ENCODE assay signal across 21 cellular contexts in the genomic region with DNA sequence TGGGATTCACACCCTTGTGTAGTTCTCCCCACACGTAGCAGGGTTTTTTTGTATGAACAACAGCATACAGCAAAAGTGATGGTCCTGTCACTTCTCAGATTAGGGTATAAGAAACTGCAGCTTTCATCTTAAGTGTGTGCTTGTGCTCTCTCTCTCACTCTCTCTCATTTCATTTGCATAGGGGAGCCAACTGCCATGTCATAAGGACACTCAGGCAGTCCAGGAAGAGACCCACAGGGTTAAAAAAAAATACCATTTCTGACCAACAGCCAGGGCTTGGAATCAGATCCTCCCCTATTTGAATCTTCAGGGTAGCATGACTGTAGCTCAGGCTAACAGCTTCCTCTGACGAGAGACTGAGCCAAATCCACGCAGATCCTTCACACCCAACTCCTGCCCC.
DNase-seq lines count a peak whose midpoint lies in the region; ATAC-seq, FAIRE-seq and TF ChIP-seq lines count a peak whose summit lies in the region.
"Had no signal": no experiment of that assay in that cellular context is flagged by ENCODE, and none has a peak within 500 bp of the region (broad histone marks: within the 10 kb centered on the region; RNA-seq: fewer than 3 reads in every experiment).

No MANE protein-coding gene starts in this region.

- H3K4me3 ChIP-seq in GM12878 (no peak overlapping the region), BE2C (ENCODE audit: low read depth, low read length) (no peak overlapping the region), lower lobe of right lung (no peak overlapping the region)
- H3K4me3 ChIP-seq: adrenal gland, breast epithelium, colonic mucosa, sigmoid colon, uterus had no signal

- no TSS peak for BruUV-seq in GM12878 (replicated peaks; lab: Mats Ljungman, UMichigan)

- H3K4me1 ChIP-seq in GM12878 (ENCODE audit: control insufficient read depth, insufficient read depth, low read length) (no peaks in the 10 kb centered on the region), BE2C (0 out of 2 replicates have a peak, but pooled peaks cover 3% of the 10 kb centered on the region), lower lobe of right lung (no peaks in the 10 kb centered on the region)
- H3K4me1 ChIP-seq: adrenal gland, breast epithelium, colonic mucosa had no signal

- H3K36me3 ChIP-seq in GM12878 (ENCODE audit: control insufficient read depth in 2 of 2, insufficient read depth in 2 of 2, low read length in 1 of 2) (no peaks in the 10 kb centered on the region), BE2C (no peaks in the 10 kb centered on the region), lower lobe of right lung (no peaks in the 10 kb centered on the region)
- H3K36me3 ChIP-seq: adrenal gland, breast epithelium, colonic mucosa, sigmoid colon, uterus had no signal

- peak; percentile 86 for ATAC-seq in GM18858 (IDR thresholded peaks at IDR 0.05; ENCODE audit: unreplicated experiment)
- peak; percentile 81 for ATAC-seq in GM21526 (IDR thresholded peaks at IDR 0.05; ENCODE audit: low FRiP score, unreplicated experiment)
- ATAC-seq in HG02938 (IDR thresholded peaks at IDR 0.05; ENCODE audit: unreplicated experiment) = peak; percentile 57
- ATAC-seq in GM12878 = peak; percentile 36; the same call in 1 of the 3 replicates
- no peak for ATAC-seq in lower lobe of right lung
- ATAC-seq: HCT116, natural killer cell had no signal

- no peak overlapping the region for H3K4me2 ChIP-seq in GM12878 (ENCODE audit: control insufficient read depth, insufficient read depth)

- CTCF ChIA-PET in GM12878 (lab: Yijun Ruan, JAX) = no interaction called here

- RAD21 ChIA-PET in GM12878 (lab: Charles Lee; ENCODE audit: unreplicated experiment) = no interaction called here

- TF ChIP-seq POLR2A in GM12878 (IDR thresholded peaks at IDR 0.05; ENCODE audit: low read depth, low read length) = no peak

- WGBS in GM12878 (ENCODE audit: insufficient coverage, insufficient replicate concordance, low lambda C conversion rate, missing lambda C conversion rate) = 1% methylated on average over 3 of the region's 3 CpGs

- H2AFZ ChIP-seq in GM12878 (ENCODE audit: control insufficient read depth, low read depth, low read length) = no peak overlapping the region

- no peaks in the 10 kb centered on the region for H3K79me2 ChIP-seq in GM12878 (ENCODE audit: control insufficient read depth, insufficient read depth, low read length)

- no peak for TF ChIP-seq EP300 in GM12878 (IDR thresholded peaks at IDR 0.05; ENCODE audit: borderline replicate concordance in 1 of 2, control insufficient read depth in 1 of 2, low read depth in 2 of 2, low read length in 2 of 2)

- SMC1A ChIA-PET in GM12878 (lab: Charles Lee; ENCODE audit: uncharacterized antibody, unreplicated experiment) = no interaction called here

- no peak overlapping the region for H3K9ac ChIP-seq in GM12878 (ENCODE audit: control insufficient read depth, insufficient read depth, low read length)

- TF ChIP-seq CTCF in GM12878 (IDR thresholded peaks at IDR 0.05 in 2 of 3, conservative IDR thresholded peaks at IDR 0.05 in 1 of 3; ENCODE audit: control insufficient read depth in 2 of 3, extremely low read depth in 1 of 3, insufficient read depth in 1 of 3, low read depth in 3 of 3, low read length in 3 of 3) (no peak), BE2C (IDR thresholded peaks at IDR 0.05; ENCODE audit: low read depth, low read length) (no peak), lower lobe of right lung (IDR thresholded peaks at IDR 0.05) (no peak)

- H3K27ac ChIP-seq in GM12878 (ENCODE audit: control insufficient read depth, insufficient read depth) (no peak overlapping the region), lower lobe of right lung (no peak overlapping the region)
- H3K27ac ChIP-seq: adrenal gland, breast epithelium, C4-2B, colonic mucosa, sigmoid colon, uterus had no signal

- in situ Hi-C loops in GM12878 (cut with MboI) = no loop called here

- no peak for FAIRE-seq in GM12878 (lab: Jason Lieb, UNC)

- H3K9me3 ChIP-seq in GM12878 (replicated peaks; ENCODE audit: control insufficient read depth, insufficient read depth, low read length) (no peaks in the 10 kb centered on the region), BE2C (no peaks in the 10 kb centered on the region), lower lobe of right lung (no peaks in the 10 kb centered on the region)
- H3K9me3 ChIP-seq: adrenal gland, breast epithelium, colonic mucosa, sigmoid colon, uterus had no signal

- POLR2A ChIA-PET in GM12878 (lab: Charles Lee) = no interaction called here

- no peaks in the 10 kb centered on the region for H3K27me3 ChIP-seq in GM12878 (replicated peaks in 1 of 2; ENCODE audit: control insufficient read depth in 2 of 2, insufficient read depth in 2 of 2, low read length in 1 of 2)
- no peaks in the 10 kb centered on the region for H3K27me3 ChIP-seq in BE2C
- no peaks in the 10 kb centered on the region for H3K27me3 ChIP-seq in lower lobe of right lung (ENCODE audit: low read depth)
- H3K27me3 ChIP-seq: adrenal gland, breast epithelium, colonic mucosa, sigmoid colon, uterus had no signal

- DNase-seq in GM12878 (ENCODE audit: low read depth, low spot score) (no peak), occipital lobe (lab: John Stamatoyannopoulos, UW) (no peak), BE2C (no peak), GM19238 (ENCODE audit: insufficient read length, low spot score) (no peak), lower lobe of right lung (no peak)
- DNase-seq: ACHN; activated CD4-positive, alpha-beta memory T cell treated with anti-CD3 and anti-CD28 coated beads for 36 hours; activated CD4-positive, CD25-positive, alpha-beta regulatory T cell; adrenal gland; colonic mucosa; natural killer cell; NCI-H1105 treated with DMSO at 0.1 percent for 48 hours; NCI-H510A; sigmoid colon; uterus had no signal

- no peaks in the 10 kb centered on the region for H4K20me1 ChIP-seq in GM12878 (ENCODE audit: control insufficient read depth, insufficient read depth)

- no peak for TF ChIP-seq RAD21 in GM12878 (IDR thresholded peaks at IDR 0.05; ENCODE audit: insufficient read depth, low read depth, low read length)

- intact Hi-C loops in GM12878 (cut with micrococcal nuclease; ENCODE audit: unreplicated experiment) = no loop called here
- intact Hi-C loops in lower lobe of right lung (cut with DNase I) = no loop called here

TF ChIP-seq in GM12878, 131 proteins besides CTCF, POLR2A, EP300 and RAD21 (continues in another document):
- TF ChIP-seq SREBF2 (IDR thresholded peaks at IDR 0.05; ENCODE audit: low read length) = no peak
- no peak for TF ChIP-seq IRF3 (IDR thresholded peaks at IDR 0.05)
- TF ChIP-seq YY1 (IDR thresholded peaks at IDR 0.05; ENCODE audit: low read depth, low read length) = no peak
- no peak for TF ChIP-seq RBBP5 (conservative IDR thresholded peaks at IDR 0.05)
- no peak for TF ChIP-seq STAT3 (IDR thresholded peaks at IDR 0.05; ENCODE audit: low read depth, low read length)
- no peak for TF ChIP-seq DPF2 (IDR thresholded peaks at IDR 0.05)
- TF ChIP-seq PAX5 (IDR thresholded peaks at IDR 0.05; ENCODE audit: borderline replicate concordance, low read depth, low read length) = no peak
- TF ChIP-seq MYC (IDR thresholded peaks at IDR 0.05; ENCODE audit: insufficient read depth, insufficient read length, insufficient replicate concordance, low read length, severe bottlenecking) = no peak
- TF ChIP-seq FOXK2 (IDR thresholded peaks at IDR 0.05) = no peak
- no peak for TF ChIP-seq PAX8 (IDR thresholded peaks at IDR 0.05)
- TF ChIP-seq SMAD5 (IDR thresholded peaks at IDR 0.05; ENCODE audit: low read depth) = no peak
- TF ChIP-seq, protein P1, sequence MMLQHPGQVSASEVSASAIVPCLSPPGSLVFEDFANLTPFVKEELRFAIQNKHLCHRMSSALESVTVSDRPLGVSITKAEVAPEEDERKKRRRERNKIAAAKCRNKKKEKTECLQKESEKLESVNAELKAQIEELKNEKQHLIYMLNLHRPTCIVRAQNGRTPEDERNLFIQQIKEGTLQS (IDR thresholded peaks at IDR 0.05; ENCODE audit: borderline replicate concordance, extremely low read depth, low read depth, low read length) = no peak
- TF ChIP-seq BHLHE40 (IDR thresholded peaks at IDR 0.05; ENCODE audit: borderline replicate concordance in 1 of 2, low read depth in 2 of 2, low read length in 1 of 2) = no peak
- TF ChIP-seq CBX5 (IDR thresholded peaks at IDR 0.05; ENCODE audit: low read depth) = no peak
- no peak for TF ChIP-seq CREM (IDR thresholded peaks at IDR 0.05; ENCODE audit: low read depth)
- no peak for TF ChIP-seq BCL11A (IDR thresholded peaks at IDR 0.05; ENCODE audit: low read depth, low read length)
- TF ChIP-seq CEBPB (IDR thresholded peaks at IDR 0.05; ENCODE audit: borderline replicate concordance in 1 of 2, low read depth in 2 of 2, low read length in 2 of 2) = no peak

Comparison
In these comparisons a context has a peak if more than half of its experiments do, and no peak if none do; other contexts are left out.
1. ATAC-seq: peak in GM18858 (single experiment), GM21526 (single experiment), HG02938 (single experiment) and GM12878 (single experiment); none in lower lobe of right lung (0 of 2).